16 cellular contexts compared by ENCODE assay signal in genomic region chr12:119259483-119259882, GRCh38.
"Had no signal": no experiment of that assay in that cellular context is flagged by ENCODE, and none has a peak within 500 bp of the region (broad histone marks: within the 10 kb centered on the region; RNA-seq: fewer than 3 reads in every experiment).

No MANE protein-coding gene starts in this region.

- DNase-seq: activated CD4-positive, alpha-beta memory T cell treated with anti-CD3 and anti-CD28 coated beads, Interleukin-2, amount 10 ng/mL, durations not matched to agents 7 days and 5 days; activated CD4-positive, alpha-beta T cell treated with anti-CD3 and anti-CD28 coated beads for 48 hours; activated CD4-positive, CD25-positive, alpha-beta regulatory T cell; activated naive CD4-positive, alpha-beta T cell; activated naive CD8-positive, alpha-beta T cell treated with anti-CD3 and anti-CD28 coated beads, Interleukin-2, amount 10 ng/mL, durations not matched to agents 7 days and 5 days; activated T-cell treated with anti-CD3 and anti-CD28 coated beads, Interleukin-2, amount 50 U/mL, for 1 hour; amygdala; foreskin fibroblast; left colon; occipital lobe; stimulated activated CD4-positive, alpha-beta T cell treated with anti-CD3 and anti-CD28 coated beads, Interleukin-2, amount 100 ng/mL, for 48 hours; T-helper 17 cell had no signal

- ATAC-seq: activated T-helper 17 cell treated with anti-CD3 and anti-CD28 coated beads, Interleukin-2, amount 50 U/mL, for 72 hours; left colon; T-helper 17 cell had no signal

- H3K4me1 ChIP-seq: tibial nerve had no signal

- H3K27ac ChIP-seq: epithelial cell of prostate, hepatocyte, tibial nerve had no signal

- H3K36me3 ChIP-seq: tibial nerve had no signal

- H3K4me3 ChIP-seq: hepatocyte, tibial nerve had no signal

- H3K27me3 ChIP-seq: hepatocyte, tibial nerve had no signal
